ENCODE assay signal across 8 cellular contexts in genomic region chrX:74419861-74420193, GRCh38. TPM values are rescaled to one million over a fixed set of nuclear protein-coding genes. Genes with fewer than 3 reads are reported as not detected.
A peak's percentile ranks its signal among the peaks of the same experiment; 100 is the strongest.
DNase-seq lines count a peak whose midpoint lies in the region; ATAC-seq and TF ChIP-seq lines count a peak whose summit lies in the region.

No MANE protein-coding gene starts in this region.

- TF ChIP-seq CTCF in heart right ventricle (IDR thresholded peaks at IDR 0.05) = no peak
- no peak for TF ChIP-seq CTCF in retinal pigment epithelial cell (conservative IDR thresholded peaks at IDR 0.05; ENCODE audit: low read depth, low read length)

- 2 to 4% methylated on average over 20 of the region's 20 CpGs for WGBS in heart right ventricle, 2 donors

- no peaks in the 10 kb centered on the region for H3K9me3 ChIP-seq in heart right ventricle

- H3K36me3 Mint-ChIP-seq in activated CD8-positive, alpha-beta T cell treated with anti-CD3 and anti-CD28 coated beads, Interleukin-2, amount 10 ng/mL, durations not matched to agents 7 days and 5 days (ENCODE audit: low read depth) = no peaks in the 10 kb centered on the region

- peak overlapping the region; percentile 46 for H3K4me3 Mint-ChIP-seq in activated CD8-positive, alpha-beta T cell treated with anti-CD3 and anti-CD28 coated beads, Interleukin-2, amount 10 ng/mL, durations not matched to agents 7 days and 5 days

- POLR2A ChIA-PET in activated CD8-positive, alpha-beta T cell treated with anti-CD3 and anti-CD28 coated beads, Interleukin-2, amount 10 ng/mL, durations not matched to agents 7 days and 5 days (lab: Charles Lee) = no interaction called here

- H3K4me1 ChIP-seq in heart right ventricle = peaks cover 0 to 12% (median 5%) of the 10 kb centered on the region in 9 donors

- intact Hi-C loops in heart right ventricle (cut with DNase I) = loop anchor here in 5 of 10 donors (2.0 to 5.0 kb wide), 3 partner anchors 117 to 128 kb away; no protein-coding TSS in a partner anchor

- no peaks in the 10 kb centered on the region for H3K9me3 Mint-ChIP-seq in activated CD8-positive, alpha-beta T cell treated with anti-CD3 and anti-CD28 coated beads, Interleukin-2, amount 10 ng/mL, durations not matched to agents 7 days and 5 days (ENCODE audit: insufficient read depth)

- H3K27ac Mint-ChIP-seq in activated CD8-positive, alpha-beta T cell treated with anti-CD3 and anti-CD28 coated beads, Interleukin-2, amount 10 ng/mL, durations not matched to agents 7 days and 5 days = no peak overlapping the region

- ATAC-seq in activated CD8-positive, alpha-beta T cell treated with anti-CD3 and anti-CD28 coated beads, Interleukin-2, amount 10 ng/mL, durations not matched to agents 7 days and 5 days = peak; percentile 31
- ATAC-seq in heart right ventricle = peak in 3 of 8 donors; percentile 1 to 4 (median 3)

- H3K27me3 Mint-ChIP-seq in activated CD8-positive, alpha-beta T cell treated with anti-CD3 and anti-CD28 coated beads, Interleukin-2, amount 10 ng/mL, durations not matched to agents 7 days and 5 days (ENCODE audit: low read depth) = peaks cover 26% of the 10 kb centered on the region

- peaks cover 0 to 66% (median 0%) of the 10 kb centered on the region in 7 donors for H3K27me3 ChIP-seq in heart right ventricle

- DNase-seq in NCI-H2227 (lab: John Stamatoyannopoulos, UW; ENCODE audit: unreplicated experiment) (peak; percentile 52), NCI-H2227 treated with DMSO at 0.1 percent for 48 hours (lab: John Stamatoyannopoulos, UW) (no peak), heart right ventricle (no peak), retinal pigment epithelial cell (ENCODE audit: low read depth) (no peak), H4 (ENCODE audit: low spot score) (no peak), DMS153 treated with DMSO at 0.1 percent for 48 hours (lab: John Stamatoyannopoulos, UW; ENCODE audit: unreplicated experiment) (no peak), NAMALWA (ENCODE audit: low spot score) (no peak)
- no peak for DNase-seq in activated CD8-positive, alpha-beta T cell treated with anti-CD3 and anti-CD28 coated beads, Interleukin-2, amount 10 ng/mL, durations not matched to agents 7 days and 5 days

- no peaks in the 10 kb centered on the region for H3K36me3 ChIP-seq in heart right ventricle

- H3K27ac ChIP-seq in heart right ventricle = peak overlapping the region in 9 of 10 donors; percentile 88 to 97 (median 91)

- H3K4me1 Mint-ChIP-seq in activated CD8-positive, alpha-beta T cell treated with anti-CD3 and anti-CD28 coated beads, Interleukin-2, amount 10 ng/mL, durations not matched to agents 7 days and 5 days (ENCODE audit: low read depth) = peaks cover 12% of the 10 kb centered on the region

- H3K4me3 ChIP-seq in heart right ventricle = peak overlapping the region; percentile 41 to 68 (median 59)
- H3K4me3 ChIP-seq in retinal pigment epithelial cell (ENCODE audit: low read length) = peak overlapping the region; percentile 55

- CTCF ChIA-PET in activated CD8-positive, alpha-beta T cell treated with anti-CD3 and anti-CD28 coated beads, Interleukin-2, amount 10 ng/mL, durations not matched to agents 7 days and 5 days (lab: Charles Lee) = no interaction called here

RNA-seq across cellular contexts. Expression of gene SLC16A2, which starts 1.5 kb away (rescaled TPM):
- not detected for total RNA-seq in activated CD8-positive, alpha-beta T cell treated with anti-CD3 and anti-CD28 coated beads, Interleukin-2, amount 10 ng/mL, durations not matched to agents 7 days and 5 days
- 10 to 100 TPM in 1 of 10 donors, 1 to 10 TPM in 9; 4.9 to 12.6 (median 7.4) TPM for total RNA-seq in heart right ventricle
- 1 to 10 TPM; 2.4 to 3.7 TPM for polyA plus RNA-seq in heart right ventricle
- 3.8 and 4.9 TPM in 2 replicates for total RNA-seq in H4 (2014; rRNA removed; shearing (Covaris generic))
